11 cellular contexts compared by ENCODE assay signal in genomic region chrX:78437621-78438020, GRCh38.
"Had no signal": no experiment of that assay in that cellular context is flagged by ENCODE, and none has a peak within 500 bp of the region (broad histone marks: within the 10 kb centered on the region; RNA-seq: fewer than 3 reads in every experiment).

No MANE protein-coding gene starts in this region.

- H3K9me3 ChIP-seq: HAP-1 had no signal

- ATAC-seq: GM23338, HCT116 had no signal

- H3K4me3 ChIP-seq: GM23248, GM23338, HAP-1 had no signal

- H3K4me2 ChIP-seq: GM23338 had no signal

- DNase-seq: GM23248, GOT3, H7, H9, HCEC 1CT, HFFc6 had no signal

- FAIRE-seq: H1, H54 had no signal

- H2AFZ ChIP-seq: GM23248, GM23338 had no signal

- H3K4me3 Mint-ChIP-seq: GM23338, H9, HFFc6 had no signal

- H3K4me1 ChIP-seq: HAP-1 had no signal

- H3K9me3 Mint-ChIP-seq: GM23338, HFFc6 had no signal

- H3K36me3 ChIP-seq: HAP-1 had no signal

- H3K27ac Mint-ChIP-seq: GM23338, H9, HFFc6 had no signal

- H3K9ac ChIP-seq: GM23248 had no signal

- H3K27ac ChIP-seq: GM23248 had no signal

- H3K4me1 Mint-ChIP-seq: H9 had no signal
